ENCODE assay signal across 8 cellular contexts in the genomic region with DNA sequence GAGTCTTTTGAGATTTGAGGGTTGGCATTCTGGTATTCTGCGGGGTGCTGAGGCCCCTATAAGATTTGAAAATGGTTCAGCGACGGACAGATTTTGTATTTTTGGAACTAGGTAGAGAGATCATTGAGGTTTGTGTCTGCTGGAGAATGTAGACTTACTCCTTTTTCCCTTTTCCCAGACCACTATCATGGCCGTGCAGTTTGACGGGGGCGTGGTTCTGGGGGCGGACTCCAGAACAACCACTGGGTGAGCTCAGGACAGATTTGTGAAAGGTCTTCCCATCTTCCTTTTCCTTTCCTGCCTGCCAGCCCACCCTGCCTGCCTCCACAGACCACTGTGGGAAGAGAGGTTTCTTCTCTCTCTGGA. TPM values are rescaled to one million over a fixed set of nuclear protein-coding genes. Genes with fewer than 3 reads are reported as not detected.
DNase-seq lines count a peak whose midpoint lies in the region; ATAC-seq, FAIRE-seq and TF ChIP-seq lines count a peak whose summit lies in the region.

No MANE protein-coding gene starts in this region.

- peak overlapping the region; percentile 95 for H3K9ac ChIP-seq in HepG2 (ENCODE audit: insufficient read depth, low read depth, low read length)

- WGBS in HepG2 (ENCODE audit: low lambda C conversion rate) = 0% methylated on average over 6 of the region's 7 CpGs

- peaks cover 13% of the 10 kb centered on the region for H3K4me1 Mint-ChIP-seq in central memory CD8-positive, alpha-beta T cell

- FAIRE-seq in HepG2 (lab: Jason Lieb, UNC) = peak; percentile 54

- POLR2A ChIA-PET in HepG2 (lab: Yijun Ruan, JAX) = interaction anchor here (0.5 to 2.1 kb wide), 18 partner anchors 9 to 228 kb away, joined by 3 to 26 read pairs (median 6); partner anchors contain the start of genes ARRB2, ENO3, KIF1C and MED11

- TF ChIP-seq EP300 in HepG2 (IDR thresholded peaks at IDR 0.05; ENCODE audit: low read depth in 2 of 2, low read length in 2 of 2) (no peak), HepG2 (CRISPR knock-in tag; IDR thresholded peaks at IDR 0.05; ENCODE audit: borderline replicate concordance) (no peak)

- peaks cover 15% of the 10 kb centered on the region for H3K79me2 ChIP-seq in HepG2 (ENCODE audit: insufficient read depth, low read length)

- peak overlapping the region; percentile 81 for H3K4me2 ChIP-seq in HepG2 (ENCODE audit: low read depth, low read length)

- in situ Hi-C loops in HepG2 (cut with HindIII; ENCODE audit: extremely low pct_ligation_motif_present, low pct_unique_long_range_greater_than_20kb) = no loop called here

- CTCF ChIA-PET in HepG2 (lab: Yijun Ruan, JAX; ENCODE audit: low intra/inter-chr PET ratio, low total read pairs) = no interaction called here

- 0 out of 4 replicates have a peak, but pooled peaks of 1 of the 2 experiments have one; percentile 5 for TF ChIP-seq POLR2A in HepG2 (IDR thresholded peaks at IDR 0.05; ENCODE audit: insufficient read depth in 1 of 2, low read depth in 2 of 2, low read length in 2 of 2)

- H3K4me3 ChIP-seq in cardiac muscle cell (peak overlapping the region; percentile 85), HepG2 (replicated peaks in 1 of 3; ENCODE audit: insufficient read depth in 1 of 3, low read depth in 2 of 3, low read length in 3 of 3) (peak overlapping the region; percentile 85 to 97 (median 86))

- peak overlapping the region; percentile 96 for H3K27ac Mint-ChIP-seq in central memory CD8-positive, alpha-beta T cell (ENCODE audit: low read depth)

- H2AFZ ChIP-seq in HepG2 (ENCODE audit: low read length) = peak overlapping the region; percentile 0

- intact Hi-C loops in Right ventricle myocardium inferior (cut with DNase I) (no loop called here), HepG2 (cut with micrococcal nuclease; ENCODE audit: unreplicated experiment) (no loop called here)

- no peaks in the 10 kb centered on the region for H3K9me3 ChIP-seq in cardiac muscle cell (ENCODE audit: low read depth)
- no peaks in the 10 kb centered on the region for H3K9me3 ChIP-seq in HepG2 (ENCODE audit: low read length)

- DNase-seq in cardiac muscle cell (ENCODE audit: low read depth in 1 of 2, low spot score in 1 of 2) (peak; percentile 45 to 52), Right ventricle myocardium inferior (ENCODE audit: missing footprints) (no peak), RKO (ENCODE audit: low spot score) (peak; percentile 61), HepG2 (ENCODE audit: low spot score) (peak; percentile 33), substantia nigra (lab: John Stamatoyannopoulos, UW) (no peak), NCI-H69 (lab: John Stamatoyannopoulos, UW) (no peak)
- DNase-seq in central memory CD8-positive, alpha-beta T cell (ENCODE audit: low spot score in 2 of 2) = no peak

- no peaks in the 10 kb centered on the region for H3K27me3 Mint-ChIP-seq in central memory CD8-positive, alpha-beta T cell

- no peaks in the 10 kb centered on the region for H4K20me1 ChIP-seq in HepG2 (ENCODE audit: insufficient read depth, low read length)

- no peak for TF ChIP-seq RAD21 in HepG2 (CRISPR knock-in tag; IDR thresholded peaks at IDR 0.05)

- H3K9me3 Mint-ChIP-seq in central memory CD8-positive, alpha-beta T cell = no peaks in the 10 kb centered on the region

- no peak for TF ChIP-seq CTCF in cardiac muscle cell (IDR thresholded peaks at IDR 0.05; ENCODE audit: low read depth, low read length)
- TF ChIP-seq CTCF in HepG2 (CRISPR knock-in tag; IDR thresholded peaks at IDR 0.05) = no peak

- peaks cover 19% of the 10 kb centered on the region for H3K36me3 Mint-ChIP-seq in central memory CD8-positive, alpha-beta T cell (ENCODE audit: insufficient read depth)

- H3K36me3 ChIP-seq in cardiac muscle cell (no peaks in the 10 kb centered on the region), HepG2 (replicated peaks in 1 of 2; ENCODE audit: control insufficient read depth in 1 of 2, insufficient read depth in 2 of 2, low read length in 2 of 2) (peaks cover 8 to 17% of the 10 kb centered on the region in 2 experiments)

- ATAC-seq in Right ventricle myocardium inferior = no peak
- ATAC-seq in central memory CD8-positive, alpha-beta T cell (replicated peaks; ENCODE audit: extremely low read depth, poor library complexity, severe bottlenecking) = no peak
- peak; percentile 86 for ATAC-seq in HepG2
- ATAC-seq in GM18870 (IDR thresholded peaks at IDR 0.05; ENCODE audit: unreplicated experiment) = no peak

- BruUV-seq in HepG2 (replicated peaks; lab: Mats Ljungman, UMichigan) = TSS peak; percentile 78

- H3K4me3 Mint-ChIP-seq in central memory CD8-positive, alpha-beta T cell = peak overlapping the region; percentile 99

- no peaks in the 10 kb centered on the region for H3K27me3 ChIP-seq in cardiac muscle cell
- no peaks in the 10 kb centered on the region; a peak in 1 of 5 replicates for H3K27me3 ChIP-seq in HepG2 (ENCODE audit: control insufficient read depth in 1 of 2, insufficient read depth in 2 of 2, low read length in 2 of 2)

- H3K27ac ChIP-seq in cardiac muscle cell = peak overlapping the region; percentile 79
- peak overlapping the region; percentile 79 for H3K27ac ChIP-seq in HepG2 (ENCODE audit: extremely low read length, insufficient read depth, low read length)
- H3K27ac ChIP-seq in substantia nigra (ENCODE audit: low read depth, low read length, poor library complexity, severe bottlenecking) = peak overlapping the region; percentile 92

- no peaks in the 10 kb centered on the region for H3K4me1 ChIP-seq in cardiac muscle cell (ENCODE audit: low read depth)
- peaks cover 17% of the 10 kb centered on the region for H3K4me1 ChIP-seq in HepG2 (ENCODE audit: insufficient read depth, low read length)

RNA-seq across cellular contexts. Expression of gene PSMB6, which starts 0.6 kb away (rescaled TPM):
- total RNA-seq in cardiac muscle cell = 136 and 260 TPM in 2 replicates
- polyA plus RNA-seq in cardiac muscle cell = 409 and 580 TPM in 2 replicates
- 225 TPM for total RNA-seq in Right ventricle myocardium inferior
- total RNA-seq in HepG2 (2016; rRNA removed; fragmentation: Illumina TruSeq; extraction: Trizol) = 264 and 335 TPM in 2 replicates
- total RNA-seq in HepG2 (2016; cell fraction: cytosol; rRNA removed; fragmentation: Illumina TruSeq; extraction: Trizol; ENCODE audit: low read depth) = 57.3 and 59.4 TPM in 2 replicates
- 269 and 361 TPM in 2 replicates for total RNA-seq in HepG2 (2016; cell fraction: insoluble cytoplasmic fraction; rRNA removed; fragmentation: Illumina TruSeq; extraction: Trizol)
- total RNA-seq in HepG2 (2016; cell fraction: membrane; rRNA removed; fragmentation: Illumina TruSeq; extraction: Trizol) = 65.0 and 66.7 TPM in 2 replicates
- total RNA-seq in HepG2 (2016; cell fraction: nucleus; rRNA removed; fragmentation: Illumina TruSeq; extraction: Trizol) = 82.3 and 83.2 TPM in 2 replicates
- polyA plus RNA-seq in HepG2 (2011; rRNA removed) = 277 and 298 TPM in 2 replicates
- 294 and 383 TPM in 2 replicates for polyA plus RNA-seq in HepG2 (2011; cell fraction: cytosol; rRNA removed)
- polyA plus RNA-seq in HepG2 (2011; cell fraction: nucleus; rRNA removed) = 65.4 and 72.8 TPM in 2 replicates
- 114 and 127 TPM in 2 replicates for polyA plus RNA-seq in HepG2 (2012)
- polyA plus RNA-seq in HepG2 (2016; cell fraction: cytosol; fragmentation: Illumina TruSeq; extraction: Trizol; ENCODE audit: low read depth) = 63.2 and 64.9 TPM in 2 replicates
- polyA plus RNA-seq in HepG2 (2016; cell fraction: insoluble cytoplasmic fraction; fragmentation: Illumina TruSeq; extraction: Trizol; ENCODE audit: low read depth) = 325 and 358 TPM in 2 replicates
- polyA plus RNA-seq in HepG2 (2016; cell fraction: membrane; fragmentation: Illumina TruSeq; extraction: Trizol; ENCODE audit: low read depth) = 57.2 and 57.4 TPM in 2 replicates
- polyA plus RNA-seq in HepG2 (2016; cell fraction: nucleus; fragmentation: Illumina TruSeq; extraction: Trizol; ENCODE audit: insufficient read depth, low read depth) = 132 and 142 TPM in 2 replicates
- polyA minus RNA-seq in HepG2 (2011; rRNA and poly(A)+ RNA removed; ENCODE audit: low replicate concordance) = 315 and 412 TPM in 2 replicates
- 66.1 and 85.4 TPM in 2 replicates for polyA minus RNA-seq in HepG2 (2011; cell fraction: cytosol; rRNA and poly(A)+ RNA removed)
- polyA minus RNA-seq in HepG2 (2011; cell fraction: nucleus; rRNA and poly(A)+ RNA removed) = 22.1 and 23.0 TPM in 2 replicates

RNA-seq across cellular contexts. Expression of gene GLTPD2, which starts 7.8 kb away (rescaled TPM):
- not detected in 2 replicates for total RNA-seq in cardiac muscle cell
- polyA plus RNA-seq in cardiac muscle cell = 4.1 and 5.4 TPM in 2 replicates
- total RNA-seq in Right ventricle myocardium inferior = not detected
- total RNA-seq in HepG2 (2016; rRNA removed; fragmentation: Illumina TruSeq; extraction: Trizol) = 6.0 and 12.9 TPM in 2 replicates
- 5.5 and 8.4 TPM in 2 replicates for total RNA-seq in HepG2 (2016; cell fraction: cytosol; rRNA removed; fragmentation: Illumina TruSeq; extraction: Trizol; ENCODE audit: low read depth)
- 5.7 and 10.6 TPM in 2 replicates for total RNA-seq in HepG2 (2016; cell fraction: insoluble cytoplasmic fraction; rRNA removed; fragmentation: Illumina TruSeq; extraction: Trizol)
- 7.1 and 10.3 TPM in 2 replicates for total RNA-seq in HepG2 (2016; cell fraction: membrane; rRNA removed; fragmentation: Illumina TruSeq; extraction: Trizol)
- total RNA-seq in HepG2 (2016; cell fraction: nucleus; rRNA removed; fragmentation: Illumina TruSeq; extraction: Trizol) = 6.3 and 8.8 TPM in 2 replicates
- polyA plus RNA-seq in HepG2 (2011; rRNA removed) = 7.5 and 14.9 TPM in 2 replicates
- 14.5 and 28.0 TPM in 2 replicates for polyA plus RNA-seq in HepG2 (2011; cell fraction: cytosol; rRNA removed)
- 60.5 and 62.9 TPM in 2 replicates for polyA plus RNA-seq in HepG2 (2011; cell fraction: nucleus; rRNA removed)
- polyA plus RNA-seq in HepG2 (2012) = 6.0 and 8.3 TPM in 2 replicates
- 7.8 and 10.4 TPM in 2 replicates for polyA plus RNA-seq in HepG2 (2016; cell fraction: cytosol; fragmentation: Illumina TruSeq; extraction: Trizol; ENCODE audit: low read depth)
- 5.9 and 9.4 TPM in 2 replicates for polyA plus RNA-seq in HepG2 (2016; cell fraction: insoluble cytoplasmic fraction; fragmentation: Illumina TruSeq; extraction: Trizol; ENCODE audit: low read depth)
- 6.1 and 8.5 TPM in 2 replicates for polyA plus RNA-seq in HepG2 (2016; cell fraction: membrane; fragmentation: Illumina TruSeq; extraction: Trizol; ENCODE audit: low read depth)
- 15.6 and 18.6 TPM in 2 replicates for polyA plus RNA-seq in HepG2 (2016; cell fraction: nucleus; fragmentation: Illumina TruSeq; extraction: Trizol; ENCODE audit: insufficient read depth, low read depth)
- 7.7 TPM in 1 of 2 replicates, not detected in the other for polyA minus RNA-seq in HepG2 (2011; rRNA and poly(A)+ RNA removed; ENCODE audit: low replicate concordance)
- 12.0 and 12.4 TPM in 2 replicates for polyA minus RNA-seq in HepG2 (2011; cell fraction: cytosol; rRNA and poly(A)+ RNA removed)
- polyA minus RNA-seq in HepG2 (2011; cell fraction: nucleus; rRNA and poly(A)+ RNA removed) = 3.1 and 3.6 TPM in 2 replicates

RNA-seq across cellular contexts. Expression of gene VMO1, which starts 10.4 kb away (rescaled TPM):
- total RNA-seq in cardiac muscle cell = 0.78 and 2.2 TPM in 2 replicates
- polyA plus RNA-seq in cardiac muscle cell = 1.1 and 1.2 TPM in 2 replicates
- 0.70 TPM for total RNA-seq in Right ventricle myocardium inferior
- not detected in 2 replicates for total RNA-seq in HepG2 (2016; rRNA removed; fragmentation: Illumina TruSeq; extraction: Trizol)
- total RNA-seq in HepG2 (2016; cell fraction: cytosol; rRNA removed; fragmentation: Illumina TruSeq; extraction: Trizol; ENCODE audit: low read depth) = 0.71 TPM in 1 of 2 replicates, not detected in the other
- total RNA-seq in HepG2 (2016; cell fraction: insoluble cytoplasmic fraction; rRNA removed; fragmentation: Illumina TruSeq; extraction: Trizol) = 0.22 TPM in 1 of 2 replicates, not detected in the other
- 0.25 and 0.65 TPM in 2 replicates for total RNA-seq in HepG2 (2016; cell fraction: membrane; rRNA removed; fragmentation: Illumina TruSeq; extraction: Trizol)
- 1.2 TPM in 1 of 2 replicates, not detected in the other for total RNA-seq in HepG2 (2016; cell fraction: nucleus; rRNA removed; fragmentation: Illumina TruSeq; extraction: Trizol)
- 0.13 TPM in 1 of 2 replicates, not detected in the other for polyA plus RNA-seq in HepG2 (2011; rRNA removed)
- polyA plus RNA-seq in HepG2 (2011; cell fraction: cytosol; rRNA removed) = 0.23 TPM in 1 of 2 replicates, not detected in the other
- polyA plus RNA-seq in HepG2 (2011; cell fraction: nucleus; rRNA removed) = 0.29 and 0.38 TPM in 2 replicates
- polyA plus RNA-seq in HepG2 (2012) = 0.64 and 1.1 TPM in 2 replicates
- polyA plus RNA-seq in HepG2 (2016; cell fraction: cytosol; fragmentation: Illumina TruSeq; extraction: Trizol; ENCODE audit: low read depth) = 0.31 and 0.49 TPM in 2 replicates
- not detected in 2 replicates for polyA plus RNA-seq in HepG2 (2016; cell fraction: insoluble cytoplasmic fraction; fragmentation: Illumina TruSeq; extraction: Trizol; ENCODE audit: low read depth)
- 0.56 TPM in 1 of 2 replicates, not detected in the other for polyA plus RNA-seq in HepG2 (2016; cell fraction: membrane; fragmentation: Illumina TruSeq; extraction: Trizol; ENCODE audit: low read depth)
- 0.98 TPM in 1 of 2 replicates, not detected in the other for polyA plus RNA-seq in HepG2 (2016; cell fraction: nucleus; fragmentation: Illumina TruSeq; extraction: Trizol; ENCODE audit: insufficient read depth, low read depth)
- polyA minus RNA-seq in HepG2 (2011; rRNA and poly(A)+ RNA removed; ENCODE audit: low replicate concordance) = not detected in 2 replicates
- not detected in 2 replicates for polyA minus RNA-seq in HepG2 (2011; cell fraction: cytosol; rRNA and poly(A)+ RNA removed)
- polyA minus RNA-seq in HepG2 (2011; cell fraction: nucleus; rRNA and poly(A)+ RNA removed) = not detected in 2 replicates

RNA-seq across cellular contexts. Expression of gene PLD2, which starts 10.4 kb away (rescaled TPM):
- total RNA-seq in cardiac muscle cell = 15.0 and 18.3 TPM in 2 replicates
- polyA plus RNA-seq in cardiac muscle cell = 12.4 and 16.8 TPM in 2 replicates
- 12.6 TPM for total RNA-seq in Right ventricle myocardium inferior
- 7.8 and 13.4 TPM in 2 replicates for total RNA-seq in HepG2 (2016; rRNA removed; fragmentation: Illumina TruSeq; extraction: Trizol)
- 1.5 and 3.3 TPM in 2 replicates for total RNA-seq in HepG2 (2016; cell fraction: cytosol; rRNA removed; fragmentation: Illumina TruSeq; extraction: Trizol; ENCODE audit: low read depth)
- 6.9 and 12.9 TPM in 2 replicates for total RNA-seq in HepG2 (2016; cell fraction: insoluble cytoplasmic fraction; rRNA removed; fragmentation: Illumina TruSeq; extraction: Trizol)
- total RNA-seq in HepG2 (2016; cell fraction: membrane; rRNA removed; fragmentation: Illumina TruSeq; extraction: Trizol) = 4.0 and 5.4 TPM in 2 replicates
- 12.4 and 12.8 TPM in 2 replicates for total RNA-seq in HepG2 (2016; cell fraction: nucleus; rRNA removed; fragmentation: Illumina TruSeq; extraction: Trizol)
- 29.7 and 45.8 TPM in 2 replicates for polyA plus RNA-seq in HepG2 (2011; rRNA removed)
- 16.4 and 17.6 TPM in 2 replicates for polyA plus RNA-seq in HepG2 (2011; cell fraction: cytosol; rRNA removed)
- polyA plus RNA-seq in HepG2 (2011; cell fraction: nucleus; rRNA removed) = 157 and 165 TPM in 2 replicates
- 22.6 and 24.2 TPM in 2 replicates for polyA plus RNA-seq in HepG2 (2012)
- 1.2 and 1.5 TPM in 2 replicates for polyA plus RNA-seq in HepG2 (2016; cell fraction: cytosol; fragmentation: Illumina TruSeq; extraction: Trizol; ENCODE audit: low read depth)
- polyA plus RNA-seq in HepG2 (2016; cell fraction: insoluble cytoplasmic fraction; fragmentation: Illumina TruSeq; extraction: Trizol; ENCODE audit: low read depth) = 7.8 and 12.9 TPM in 2 replicates
- polyA plus RNA-seq in HepG2 (2016; cell fraction: membrane; fragmentation: Illumina TruSeq; extraction: Trizol; ENCODE audit: low read depth) = 2.9 and 4.3 TPM in 2 replicates
- polyA plus RNA-seq in HepG2 (2016; cell fraction: nucleus; fragmentation: Illumina TruSeq; extraction: Trizol; ENCODE audit: insufficient read depth, low read depth) = 38.3 and 45.9 TPM in 2 replicates
- polyA minus RNA-seq in HepG2 (2011; rRNA and poly(A)+ RNA removed; ENCODE audit: low replicate concordance) = 20.6 and 62.4 TPM in 2 replicates
- polyA minus RNA-seq in HepG2 (2011; cell fraction: cytosol; rRNA and poly(A)+ RNA removed) = 14.3 and 14.5 TPM in 2 replicates
- polyA minus RNA-seq in HepG2 (2011; cell fraction: nucleus; rRNA and poly(A)+ RNA removed) = 23.3 and 33.3 TPM in 2 replicates

Comparison
In these comparisons a context has a peak if more than half of its experiments do, and no peak if none do; other contexts are left out.
1. DNase-seq: peak in cardiac muscle cell (2 of 2), RKO (single experiment) and HepG2 (single experiment); none in Right ventricle myocardium inferior (single experiment), central memory CD8-positive, alpha-beta T cell (0 of 2), substantia nigra (0 of 49) and NCI-H69 (single experiment).
2. Peak in every context shown above with its lines, with median percentiles within 50 percentile points of each other: H3K27ac ChIP-seq.